In the genomic region with DNA sequence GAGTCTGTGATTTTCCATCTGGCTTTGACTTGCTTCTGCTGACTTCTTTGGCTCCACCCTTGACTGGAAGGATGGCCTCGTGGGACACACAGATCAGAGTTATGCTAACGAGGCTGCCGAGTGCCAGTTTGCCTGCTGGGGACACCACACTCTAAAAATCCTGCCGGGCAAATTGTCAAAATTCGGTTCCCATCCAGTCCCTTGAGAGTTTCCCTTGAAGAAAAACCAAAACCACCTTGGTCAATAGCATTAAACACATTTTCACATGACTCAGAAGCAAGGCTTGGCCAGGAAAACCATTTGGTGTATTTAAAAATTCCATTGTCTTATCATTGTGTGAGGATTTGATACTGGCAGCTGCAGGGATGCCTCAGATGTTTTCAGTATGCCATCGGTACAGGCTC, we compare ENCODE assay signal across 12 cellular contexts. TPM values are rescaled to one million over a fixed set of nuclear protein-coding genes. Genes with fewer than 3 reads are reported as not detected.
DNase-seq lines count a peak whose midpoint lies in the region; ATAC-seq and TF ChIP-seq lines count a peak whose summit lies in the region.
"Had no signal": no experiment of that assay in that cellular context is flagged by ENCODE, and none has a peak within 500 bp of the region (broad histone marks: within the 10 kb centered on the region; RNA-seq: fewer than 3 reads in every experiment).

No MANE protein-coding gene starts in this region.

- no peak for ATAC-seq in HG02852 (IDR thresholded peaks at IDR 0.05; ENCODE audit: unreplicated experiment)
- ATAC-seq in natural killer cell treated with Interleukin-12 subunit alpha and Interleukin-12 subunit beta and Interleukin-15 and Interleukin-18, amount 100 ng/mL, for 72 hours, result no peak
- ATAC-seq in GM21825 (IDR thresholded peaks at IDR 0.05; ENCODE audit: unreplicated experiment), result no peak
- ATAC-seq: activated CD4-positive, alpha-beta T cell treated with anti-CD3 and anti-CD28 coated beads for 36 hours had no signal

- H3K4me3 Mint-ChIP-seq in natural killer cell treated with Interleukin-12 subunit alpha and Interleukin-12 subunit beta and Interleukin-15 and Interleukin-18, amount 100 ng/mL, for 72 hours, result no peak overlapping the region
- H3K4me3 Mint-ChIP-seq: activated CD4-positive, alpha-beta T cell treated with anti-CD3 and anti-CD28 coated beads for 36 hours; activated naive CD8-positive, alpha-beta T cell treated with anti-CD3 and anti-CD28 coated beads, Interleukin-2, amount 10 ng/mL, durations not matched to agents 7 days and 5 days had no signal

- TF ChIP-seq CTCF in fibroblast of mammary gland (conservative IDR thresholded peaks at IDR 0.05; ENCODE audit: control insufficient read depth, insufficient read depth, low read depth, low read length) (no peak), prostate gland (IDR thresholded peaks at IDR 0.05) (no peak)

- H3K36me3 ChIP-seq in prostate gland, result no peaks in the 10 kb centered on the region

- no peaks in the 10 kb centered on the region for H3K4me1 ChIP-seq in prostate gland (replicated peaks)

- 64% methylated on average over 6 of the region's 6 CpGs for WGBS in prostate gland

- no peaks in the 10 kb centered on the region for H3K9me3 ChIP-seq in prostate gland

- H3K27me3 Mint-ChIP-seq in natural killer cell treated with Interleukin-12 subunit alpha and Interleukin-12 subunit beta and Interleukin-15 and Interleukin-18, amount 100 ng/mL, for 72 hours, result no peaks in the 10 kb centered on the region

- no peaks in the 10 kb centered on the region for H3K36me3 Mint-ChIP-seq in natural killer cell treated with Interleukin-12 subunit alpha and Interleukin-12 subunit beta and Interleukin-15 and Interleukin-18, amount 100 ng/mL, for 72 hours
- H3K36me3 Mint-ChIP-seq: activated naive CD8-positive, alpha-beta T cell treated with anti-CD3 and anti-CD28 coated beads, Interleukin-2, amount 10 ng/mL, durations not matched to agents 7 days and 5 days had no signal

- no peaks in the 10 kb centered on the region for H3K4me1 Mint-ChIP-seq in natural killer cell treated with Interleukin-12 subunit alpha and Interleukin-12 subunit beta and Interleukin-15 and Interleukin-18, amount 100 ng/mL, for 72 hours (ENCODE audit: low read depth in 2 of 2)
- H3K4me1 Mint-ChIP-seq: activated CD4-positive, alpha-beta T cell treated with anti-CD3 and anti-CD28 coated beads for 36 hours; activated naive CD8-positive, alpha-beta T cell treated with anti-CD3 and anti-CD28 coated beads, Interleukin-2, amount 10 ng/mL, durations not matched to agents 7 days and 5 days had no signal

- TF ChIP-seq POLR2A in prostate gland (IDR thresholded peaks at IDR 0.05), result no peak

- no peak overlapping the region for H3K27ac Mint-ChIP-seq in natural killer cell treated with Interleukin-12 subunit alpha and Interleukin-12 subunit beta and Interleukin-15 and Interleukin-18, amount 100 ng/mL, for 72 hours
- H3K27ac Mint-ChIP-seq: activated CD4-positive, alpha-beta T cell treated with anti-CD3 and anti-CD28 coated beads for 36 hours; activated naive CD8-positive, alpha-beta T cell treated with anti-CD3 and anti-CD28 coated beads, Interleukin-2, amount 10 ng/mL, durations not matched to agents 7 days and 5 days had no signal

- peak; percentile 76 for DNase-seq in Daoy (ENCODE audit: low read depth)
- peak; percentile 85 for DNase-seq in NCI-H446 treated with DMSO at 0.1 percent for 48 hours (lab: John Stamatoyannopoulos, UW)
- DNase-seq in fibroblast of mammary gland (ENCODE audit: low read depth), result peak; percentile 81
- peak; percentile 9 for DNase-seq in prostate gland (ENCODE audit: low spot score)
- DNase-seq in natural killer cell treated with Interleukin-12 subunit alpha and Interleukin-12 subunit beta and Interleukin-15 and Interleukin-18, amount 100 ng/mL, for 72 hours (ENCODE audit: low spot score), result no peak
- DNase-seq in NCI-H1105 treated with DMSO at 0.1 percent for 48 hours (lab: John Stamatoyannopoulos, UW), result no peak
- DNase-seq: activated CD4-positive, alpha-beta T cell treated with anti-CD3 and anti-CD28 coated beads for 36 hours; activated naive CD8-positive, alpha-beta T cell treated with anti-CD3 and anti-CD28 coated beads, Interleukin-2, amount 10 ng/mL, durations not matched to agents 7 days and 5 days; H7 had no signal

- no peak overlapping the region for H3K27ac ChIP-seq in prostate gland

- H3K4me3 ChIP-seq in fibroblast of mammary gland (ENCODE audit: control insufficient read depth, low read depth, low read length) (no peak overlapping the region), prostate gland (no peak overlapping the region)

- intact Hi-C loops in prostate gland (cut with DNase I), result no loop called here

- no peaks in the 10 kb centered on the region for H3K9me3 Mint-ChIP-seq in natural killer cell treated with Interleukin-12 subunit alpha and Interleukin-12 subunit beta and Interleukin-15 and Interleukin-18, amount 100 ng/mL, for 72 hours
- H3K9me3 Mint-ChIP-seq: activated naive CD8-positive, alpha-beta T cell treated with anti-CD3 and anti-CD28 coated beads, Interleukin-2, amount 10 ng/mL, durations not matched to agents 7 days and 5 days had no signal

- no peaks in the 10 kb centered on the region for H3K27me3 ChIP-seq in prostate gland (replicated peaks; ENCODE audit: insufficient read depth)

RNA-seq across cellular contexts. Expression of gene KCNE4, which starts 41.4 kb away (rescaled TPM):
- 0.77 and 2.0 TPM in 2 replicates for total RNA-seq in Daoy (2014; rRNA removed; shearing (Covaris generic))
- 1 to 10 TPM; 1.0 to 4.1 TPM for total RNA-seq in prostate gland
- total RNA-seq in natural killer cell treated with Interleukin-12 subunit alpha and Interleukin-12 subunit beta and Interleukin-15 and Interleukin-18, amount 100 ng/mL, for 72 hours, result not detected
- total RNA-seq: activated CD4-positive, alpha-beta T cell treated with anti-CD3 and anti-CD28 coated beads for 36 hours; activated naive CD8-positive, alpha-beta T cell treated with anti-CD3 and anti-CD28 coated beads, Interleukin-2, amount 10 ng/mL, durations not matched to agents 7 days and 5 days; H7; HT-29 had no signal

Comparison
In these comparisons a context has a peak if more than half of its experiments do, and no peak if none do; other contexts are left out.
1. DNase-seq: peak in Daoy (single experiment), NCI-H446 treated with DMSO at 0.1 percent for 48 hours (single experiment), fibroblast of mammary gland (single experiment) and prostate gland (single experiment); none in natural killer cell treated with Interleukin-12 subunit alpha and Interleukin-12 subunit beta and Interleukin-15 and Interleukin-18, amount 100 ng/mL, for 72 hours (single experiment) and NCI-H1105 treated with DMSO at 0.1 percent for 48 hours (single experiment).